ENCODE assay signal across 21 cellular contexts in the genomic region with DNA sequence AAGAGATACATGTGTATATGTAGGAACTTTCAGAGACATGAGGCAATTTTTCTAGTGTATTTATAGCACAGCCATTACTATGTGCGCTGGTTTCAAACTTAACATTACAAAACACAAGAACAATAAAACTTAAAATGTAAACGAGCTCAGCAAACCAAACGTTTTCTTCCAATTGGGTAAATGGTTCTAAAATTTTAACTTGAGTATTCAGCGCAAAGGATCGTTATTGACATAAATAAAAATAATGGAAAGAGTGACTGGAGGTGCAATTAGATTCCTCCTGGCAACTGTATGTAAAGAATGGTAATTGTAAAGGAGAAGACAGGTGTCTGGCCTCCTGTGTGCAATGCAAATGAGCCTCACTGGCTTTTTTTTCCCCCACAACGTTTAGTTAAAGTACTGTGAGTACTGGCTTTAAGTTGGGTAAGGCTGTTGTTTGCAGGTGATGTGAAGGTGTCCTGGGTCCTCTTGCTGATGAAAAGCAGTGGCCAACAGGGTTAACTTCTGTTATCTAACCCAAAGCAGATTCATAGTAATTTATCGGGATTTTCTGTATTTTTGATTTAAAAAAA. TPM values are rescaled to one million over a fixed set of nuclear protein-coding genes. Genes with fewer than 3 reads are reported as not detected.
"Had no signal": no experiment of that assay in that cellular context is flagged by ENCODE, and none has a peak within 500 bp of the region (broad histone marks: within the 10 kb centered on the region; RNA-seq: fewer than 3 reads in every experiment).

No MANE protein-coding gene starts in this region.

- H3K27me3 Mint-ChIP-seq: activated naive CD8-positive, alpha-beta T cell treated with anti-CD3 and anti-CD28 coated beads, Interleukin-2, amount 50 U/mL, for 24 hours had no signal

- H3K27me3 ChIP-seq: gastrocnemius medialis, heart right ventricle, right atrium auricular region, tibial nerve, uterus had no signal

- H3K36me3 Mint-ChIP-seq: mesothelial cell of epicardium had no signal

- H3K9me3 Mint-ChIP-seq: activated naive CD8-positive, alpha-beta T cell treated with anti-CD3 and anti-CD28 coated beads, Interleukin-2, amount 50 U/mL, for 24 hours; activated T-helper 2 cell treated with anti-CD3 and anti-CD28 coated beads, Interferon-gamma antibody, Interleukin-2, Interleukin-4, amounts not matched to agents 10 μg/mL and 5 μg/mL and 100 μg/mL, durations not matched to agents 14 hours and 24 hours and 36 hours; mesothelial cell of epicardium; nephron progenitor cell had no signal

- H3K4me1 Mint-ChIP-seq: activated naive CD8-positive, alpha-beta T cell treated with anti-CD3 and anti-CD28 coated beads, Interleukin-2, amount 50 U/mL, for 24 hours; mesothelial cell of epicardium; nephron progenitor cell had no signal

- H3K4me3 ChIP-seq: gastrocnemius medialis, heart right ventricle, lower lobe of right lung, right atrium auricular region, skin epidermis, tibial nerve, uterus had no signal

- ATAC-seq: activated naive CD8-positive, alpha-beta T cell treated with anti-CD3 and anti-CD28 coated beads, Interleukin-2, amount 50 U/mL, for 24 hours; gastrocnemius medialis; heart right ventricle; left colon; lower lobe of right lung had no signal

- DNase-seq: activated CD4-positive, CD25-positive, alpha-beta regulatory T cell treated with anti-CD3 and anti-CD28 coated beads, Interleukin-2, amount 50 U/mL, for 72 hours; activated naive CD4-positive, alpha-beta T cell treated with anti-CD3 and anti-CD28 coated beads for 36 hours; activated naive CD8-positive, alpha-beta T cell treated with anti-CD3 and anti-CD28 coated beads, Interleukin-2, amount 50 U/mL, for 24 hours; aorta; gastrocnemius medialis; heart right ventricle; left colon; lower lobe of right lung; nephron progenitor cell; occipital lobe; stimulated activated CD4-positive, alpha-beta T cell treated with anti-CD3 and anti-CD28 coated beads, Interleukin-15, amount 100 ng/mL, for 24 hours; stimulated activated CD4-positive, alpha-beta T cell treated with anti-CD3 and anti-CD28 coated beads, Interleukin-4, amount 100 ng/mL, for 1 hour; stimulated activated naive CD4-positive, alpha-beta T cell treated with Interleukin-2 at 50 U/mL for 16 hours; substantia nigra; uterus had no signal

- H3K27ac ChIP-seq: gastrocnemius medialis, heart right ventricle, lower lobe of right lung, right atrium auricular region, skin epidermis, tibial nerve, uterus had no signal

- H3K27ac Mint-ChIP-seq: activated naive CD4-positive, alpha-beta T cell treated with anti-CD3 and anti-CD28 coated beads for 36 hours; activated naive CD8-positive, alpha-beta T cell treated with anti-CD3 and anti-CD28 coated beads, Interleukin-2, amount 50 U/mL, for 24 hours; activated T-helper 2 cell treated with anti-CD3 and anti-CD28 coated beads, Interferon-gamma antibody, Interleukin-2, Interleukin-4, amounts not matched to agents 10 μg/mL and 5 μg/mL and 100 μg/mL, durations not matched to agents 14 hours and 24 hours and 36 hours; mesothelial cell of epicardium; nephron progenitor cell had no signal

- H3K9me3 ChIP-seq: gastrocnemius medialis, lower lobe of right lung, right atrium auricular region, tibial nerve, uterus had no signal

- H3K4me1 ChIP-seq: gastrocnemius medialis, heart right ventricle, lower lobe of right lung, right atrium auricular region, tibial nerve, uterus had no signal

- H3K4me3 Mint-ChIP-seq: activated naive CD4-positive, alpha-beta T cell treated with anti-CD3 and anti-CD28 coated beads for 36 hours; activated naive CD8-positive, alpha-beta T cell treated with anti-CD3 and anti-CD28 coated beads, Interleukin-2, amount 50 U/mL, for 24 hours; mesothelial cell of epicardium; nephron progenitor cell had no signal

- H3K36me3 ChIP-seq: gastrocnemius medialis, heart right ventricle, lower lobe of right lung, right atrium auricular region, tibial nerve, uterus had no signal

RNA-seq across cellular contexts. Expression of a gene that starts 14.1 kb away (rescaled TPM):
- total RNA-seq: activated naive CD4-positive, alpha-beta T cell treated with anti-CD3 and anti-CD28 coated beads for 36 hours; activated T-helper 2 cell treated with anti-CD3 and anti-CD28 coated beads, Interferon-gamma antibody, Interleukin-2, Interleukin-4, amounts not matched to agents 10 μg/mL and 5 μg/mL and 100 μg/mL, durations not matched to agents 14 hours and 24 hours and 36 hours; epithelial cell of proximal tubule; left colon; lower lobe of right lung; right atrium auricular region; tibial nerve had no signal
